Comparison of ENCODE assay signal across 1 cellular context in the genomic region with DNA sequence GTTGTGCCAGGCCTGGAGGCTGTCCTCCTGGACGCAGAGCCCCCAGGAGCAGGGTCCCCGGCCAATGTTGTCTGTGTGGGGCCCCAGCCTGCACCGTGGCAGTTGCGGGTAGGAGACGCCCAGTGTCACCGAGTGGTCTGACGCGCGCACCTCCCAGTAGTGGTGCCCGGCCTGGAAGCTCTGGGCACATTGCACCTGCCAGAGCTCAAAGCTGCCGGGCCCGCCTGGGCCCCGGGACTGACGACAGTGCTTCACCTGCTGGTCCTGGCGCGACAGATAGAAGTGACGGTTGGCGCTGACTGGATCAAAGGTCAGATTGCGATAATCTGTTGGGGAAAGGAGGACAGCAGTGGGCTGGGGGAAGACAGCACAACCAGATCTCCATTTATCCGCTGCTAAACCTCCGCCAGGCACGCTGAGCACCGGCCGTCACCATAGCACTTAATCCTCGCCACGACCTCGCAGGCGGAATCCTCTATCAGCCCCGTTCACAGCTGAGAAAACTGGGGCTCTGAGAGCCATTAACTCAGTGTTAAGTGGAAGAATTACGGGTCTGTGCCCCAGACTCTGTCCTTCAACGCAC.
TF ChIP-seq lines count a peak whose summit lies in the region.

No MANE protein-coding gene starts in this region.

TF ChIP-seq in K562, 482 proteins besides CTCF, POLR2A, EP300 and RAD21 (continued from another document):
- TF ChIP-seq, protein P1, sequence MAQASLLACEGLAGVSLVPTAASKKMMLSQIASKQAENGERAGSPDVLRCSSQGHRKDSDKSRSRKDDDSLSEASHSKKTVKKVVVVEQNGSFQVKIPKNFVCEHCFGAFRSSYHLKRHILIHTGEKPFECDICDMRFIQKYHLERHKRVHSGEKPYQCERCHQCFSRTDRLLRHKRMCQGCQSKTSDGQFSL (CRISPR knock-in tag; IDR thresholded peaks at IDR 0.05) = no peak
- TF ChIP-seq, protein P1 (tag; IDR thresholded peaks at IDR 0.05) = no peak
- TF ChIP-seq RHOXF2B (CRISPR knock-in tag; conservative IDR thresholded peaks at IDR 0.05) = no peak
- no peak for TF ChIP-seq ZNF23 (CRISPR knock-in tag; IDR thresholded peaks at IDR 0.05)
- no peak for TF ChIP-seq NFATC3 (IDR thresholded peaks at IDR 0.05)
